In the genomic region with DNA sequence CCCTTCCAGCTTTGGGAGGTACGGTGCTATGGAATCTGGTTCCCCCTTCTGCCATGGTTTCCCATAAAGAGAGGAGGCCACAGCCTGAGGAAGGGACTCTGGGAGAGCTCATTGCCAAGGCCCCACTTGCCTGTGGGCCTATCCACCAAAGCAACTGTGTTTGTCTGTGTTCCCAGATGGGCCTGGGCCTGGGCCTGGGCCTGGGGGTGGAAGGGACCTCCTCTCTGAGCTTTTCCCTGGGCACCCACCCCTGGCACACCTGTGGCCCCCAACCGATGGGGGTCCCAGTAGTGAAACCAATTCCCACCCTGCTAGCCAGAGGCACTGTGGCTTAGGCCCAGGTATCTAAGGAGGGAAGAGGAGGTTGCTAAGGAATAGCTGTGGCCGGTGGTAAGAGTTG, we compare ENCODE assay signal across 1 cellular context.
TF ChIP-seq lines count a peak whose summit lies in the region.

No MANE protein-coding gene starts in this region.

TF ChIP-seq in H1, 55 proteins besides CTCF, POLR2A, EP300 and RAD21:
- no peak for TF ChIP-seq SIX5 (IDR thresholded peaks at IDR 0.05; ENCODE audit: low read depth, low read length)
- TF ChIP-seq RNF2 (IDR thresholded peaks at IDR 0.05; ENCODE audit: borderline replicate concordance, low read depth, low read length, missing control alignments, poor library complexity, severe bottlenecking): no peak
- no peak for TF ChIP-seq RXRA (IDR thresholded peaks at IDR 0.05; ENCODE audit: insufficient read depth, low read depth, low read length)
